ENCODE assay signal across 1 cellular context in genomic region chr12:120725151-120725658, GRCh38.
TF ChIP-seq lines count a peak whose summit lies in the region.

No MANE protein-coding gene starts in this region.

TF ChIP-seq in K562, 482 proteins besides CTCF, POLR2A, EP300 and RAD21 (continued from another document):
- TF ChIP-seq, protein P1, sequence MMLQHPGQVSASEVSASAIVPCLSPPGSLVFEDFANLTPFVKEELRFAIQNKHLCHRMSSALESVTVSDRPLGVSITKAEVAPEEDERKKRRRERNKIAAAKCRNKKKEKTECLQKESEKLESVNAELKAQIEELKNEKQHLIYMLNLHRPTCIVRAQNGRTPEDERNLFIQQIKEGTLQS (IDR thresholded peaks at IDR 0.05) = no peak
- TF ChIP-seq, protein P1 (CRISPR knock-in tag; conservative IDR thresholded peaks at IDR 0.05) = 0 out of 2 replicates have a peak, but pooled peaks have one; percentile 60
- TF ChIP-seq, protein P2, sequence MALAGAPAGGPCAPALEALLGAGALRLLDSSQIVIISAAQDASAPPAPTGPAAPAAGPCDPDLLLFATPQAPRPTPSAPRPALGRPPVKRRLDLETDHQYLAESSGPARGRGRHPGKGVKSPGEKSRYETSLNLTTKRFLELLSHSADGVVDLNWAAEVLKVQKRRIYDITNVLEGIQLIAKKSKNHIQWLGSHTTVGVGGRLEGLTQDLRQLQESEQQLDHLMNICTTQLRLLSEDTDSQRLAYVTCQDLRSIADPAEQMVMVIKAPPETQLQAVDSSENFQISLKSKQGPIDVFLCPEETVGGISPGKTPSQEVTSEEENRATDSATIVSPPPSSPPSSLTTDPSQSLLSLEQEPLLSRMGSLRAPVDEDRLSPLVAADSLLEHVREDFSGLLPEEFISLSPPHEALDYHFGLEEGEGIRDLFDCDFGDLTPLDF (CRISPR knock-in tag; IDR thresholded peaks at IDR 0.05) = 0 out of 2 replicates have a peak, but pooled peaks have one; percentile 40
- TF ChIP-seq HNRNPLL (IDR thresholded peaks at IDR 0.05; ENCODE audit: low read depth, low read length, poor library complexity, severe bottlenecking) (peak; percentile 34), HDGF (IDR thresholded peaks at IDR 0.05) (0 out of 2 replicates have a peak, but pooled peaks have one; percentile 56)
- TF ChIP-seq, protein P3, sequence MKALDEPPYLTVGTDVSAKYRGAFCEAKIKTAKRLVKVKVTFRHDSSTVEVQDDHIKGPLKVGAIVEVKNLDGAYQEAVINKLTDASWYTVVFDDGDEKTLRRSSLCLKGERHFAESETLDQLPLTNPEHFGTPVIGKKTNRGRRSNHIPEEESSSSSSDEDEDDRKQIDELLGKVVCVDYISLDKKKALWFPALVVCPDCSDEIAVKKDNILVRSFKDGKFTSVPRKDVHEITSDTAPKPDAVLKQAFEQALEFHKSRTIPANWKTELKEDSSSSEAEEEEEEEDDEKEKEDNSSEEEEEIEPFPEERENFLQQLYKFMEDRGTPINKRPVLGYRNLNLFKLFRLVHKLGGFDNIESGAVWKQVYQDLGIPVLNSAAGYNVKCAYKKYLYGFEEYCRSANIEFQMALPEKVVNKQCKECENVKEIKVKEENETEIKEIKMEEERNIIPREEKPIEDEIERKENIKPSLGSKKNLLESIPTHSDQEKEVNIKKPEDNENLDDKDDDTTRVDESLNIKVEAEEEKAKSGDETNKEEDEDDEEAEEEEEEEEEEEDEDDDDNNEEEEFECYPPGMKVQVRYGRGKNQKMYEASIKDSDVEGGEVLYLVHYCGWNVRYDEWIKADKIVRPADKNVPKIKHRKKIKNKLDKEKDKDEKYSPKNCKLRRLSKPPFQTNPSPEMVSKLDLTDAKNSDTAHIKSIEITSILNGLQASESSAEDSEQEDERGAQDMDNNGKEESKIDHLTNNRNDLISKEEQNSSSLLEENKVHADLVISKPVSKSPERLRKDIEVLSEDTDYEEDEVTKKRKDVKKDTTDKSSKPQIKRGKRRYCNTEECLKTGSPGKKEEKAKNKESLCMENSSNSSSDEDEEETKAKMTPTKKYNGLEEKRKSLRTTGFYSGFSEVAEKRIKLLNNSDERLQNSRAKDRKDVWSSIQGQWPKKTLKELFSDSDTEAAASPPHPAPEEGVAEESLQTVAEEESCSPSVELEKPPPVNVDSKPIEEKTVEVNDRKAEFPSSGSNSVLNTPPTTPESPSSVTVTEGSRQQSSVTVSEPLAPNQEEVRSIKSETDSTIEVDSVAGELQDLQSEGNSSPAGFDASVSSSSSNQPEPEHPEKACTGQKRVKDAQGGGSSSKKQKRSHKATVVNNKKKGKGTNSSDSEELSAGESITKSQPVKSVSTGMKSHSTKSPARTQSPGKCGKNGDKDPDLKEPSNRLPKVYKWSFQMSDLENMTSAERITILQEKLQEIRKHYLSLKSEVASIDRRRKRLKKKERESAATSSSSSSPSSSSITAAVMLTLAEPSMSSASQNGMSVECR (CRISPR knock-in tag; IDR thresholded peaks at IDR 0.05) = 0 out of 2 replicates have a peak, but pooled peaks have one; percentile 1
- TF ChIP-seq, protein P4, sequence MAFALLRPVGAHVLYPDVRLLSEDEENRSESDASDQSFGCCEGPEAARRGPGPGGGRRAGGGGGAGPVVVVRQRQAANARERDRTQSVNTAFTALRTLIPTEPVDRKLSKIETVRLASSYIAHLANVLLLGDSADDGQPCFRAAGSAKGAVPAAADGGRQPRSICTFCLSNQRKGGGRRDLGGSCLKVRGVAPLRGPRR (CRISPR knock-in tag; IDR thresholded peaks at IDR 0.05) = no peak
